ENCODE assay signal across 1 cellular context in genomic region chr2:74854401-74854800, GRCh38.
TF ChIP-seq lines count a peak whose summit lies in the region.

No MANE protein-coding gene starts in this region.

TF ChIP-seq in GM23338, 12 proteins besides CTCF, POLR2A, EP300 and RAD21 (continued from another document):
- TF ChIP-seq ZNF462 (CRISPR knock-in tag; IDR thresholded peaks at IDR 0.05) (no peak), EZH2phosphoT487 (IDR thresholded peaks at IDR 0.05; ENCODE audit: unreplicated experiment) (no peak), REST (IDR thresholded peaks at IDR 0.05; ENCODE audit: unreplicated experiment) (no peak), STAT1 (IDR thresholded peaks at IDR 0.05; ENCODE audit: unreplicated experiment) (no peak), ZNF114 (CRISPR knock-in tag; IDR thresholded peaks at IDR 0.05) (no peak), ZNF331 (CRISPR knock-in tag; IDR thresholded peaks at IDR 0.05; ENCODE audit: low read depth) (no peak), JUNB (IDR thresholded peaks at IDR 0.05; ENCODE audit: unreplicated experiment) (no peak), EZH2 (IDR thresholded peaks at IDR 0.05; ENCODE audit: low read depth, unreplicated experiment) (no peak)
